1 cellular context compared by ENCODE assay signal in genomic region chr4:36039031-36039430, GRCh38.
TF ChIP-seq lines count a peak whose summit lies in the region.

No MANE protein-coding gene starts in this region.

TF ChIP-seq in GM12878, 131 proteins besides CTCF, POLR2A, EP300 and RAD21 (continued from another document):
- no peak for TF ChIP-seq ZBTB4 (CRISPR knock-in tag; IDR thresholded peaks at IDR 0.05)
